ENCODE assay signal across 23 cellular contexts in genomic region chr2:67986258-67986657, GRCh38.
DNase-seq lines count a peak whose midpoint lies in the region; ATAC-seq, FAIRE-seq and TF ChIP-seq lines count a peak whose summit lies in the region.
"Had no signal": no experiment of that assay in that cellular context is flagged by ENCODE, and none has a peak within 500 bp of the region (broad histone marks: within the 10 kb centered on the region; RNA-seq: fewer than 3 reads in every experiment).

No MANE protein-coding gene starts in this region.

- TF ChIP-seq CTCF in HepG2 (CRISPR knock-in tag; IDR thresholded peaks at IDR 0.05) (no peak), right lobe of liver (IDR thresholded peaks at IDR 0.05) (no peak), K562 (IDR thresholded peaks at IDR 0.05 in 2 of 3, conservative IDR thresholded peaks at IDR 0.05 in 1 of 3; ENCODE audit: insufficient read depth in 2 of 3, low read depth in 1 of 3, low read length in 3 of 3) (no peak), thyroid gland (IDR thresholded peaks at IDR 0.05) (no peak)

- CTCF ChIA-PET in HepG2 (lab: Yijun Ruan, JAX; ENCODE audit: low intra/inter-chr PET ratio, low total read pairs) (no interaction called here), K562 (lab: Yijun Ruan, JAX; ENCODE audit: low intra/inter-chr PET ratio) (no interaction called here)

- H3K9ac ChIP-seq in HepG2 (ENCODE audit: insufficient read depth, low read depth, low read length) = no peak overlapping the region
- no peak overlapping the region for H3K9ac ChIP-seq in K562 (ENCODE audit: insufficient read depth in 1 of 2, low read depth in 2 of 2, low read length in 2 of 2)
- H3K9ac ChIP-seq: BLaER1 had no signal

- ATAC-seq in HepG2 (no peak), right lobe of liver (no peak), K562 (no peak)
- ATAC-seq: GM12878 had no signal

- H2AFZ ChIP-seq in HepG2 (ENCODE audit: low read length) = no peak overlapping the region
- H2AFZ ChIP-seq in K562 (ENCODE audit: low read depth, low read length) = no peak overlapping the region

- in situ Hi-C loops in HepG2 (cut with HindIII; ENCODE audit: extremely low pct_ligation_motif_present, low pct_unique_long_range_greater_than_20kb) (no loop called here), K562 (cut with MboI) (no loop called here)

- H3K27ac ChIP-seq in HepG2 (ENCODE audit: extremely low read length, insufficient read depth, low read length) (no peak overlapping the region), right lobe of liver (no peak overlapping the region), K562 (ENCODE audit: extremely low read depth, low read depth, low read length) (no peak overlapping the region), thyroid gland (no peak overlapping the region)
- H3K27ac ChIP-seq: 22Rv1, BLaER1 had no signal

- H3K4me2 ChIP-seq in HepG2 (ENCODE audit: low read depth, low read length) (no peak overlapping the region), K562 (ENCODE audit: insufficient read depth, low read length) (no peak overlapping the region)
- H3K4me2 ChIP-seq: BLaER1 had no signal

- no peaks in the 10 kb centered on the region for H3K9me1 ChIP-seq in K562 (ENCODE audit: control insufficient read depth, insufficient read depth, low read length)

- intact Hi-C loops in HepG2 (cut with micrococcal nuclease; ENCODE audit: unreplicated experiment) = no loop called here
- intact Hi-C loops in right lobe of liver (cut with DNase I) = no loop called here
- intact Hi-C loops in K562 (cut with micrococcal nuclease) = no loop called here
- intact Hi-C loops in thyroid gland (cut with DNase I) = no loop called here

- TF ChIP-seq EP300 in HepG2 (IDR thresholded peaks at IDR 0.05; ENCODE audit: low read depth in 2 of 2, low read length in 2 of 2) (no peak), HepG2 (CRISPR knock-in tag; IDR thresholded peaks at IDR 0.05; ENCODE audit: borderline replicate concordance) (no peak), K562 (IDR thresholded peaks at IDR 0.05; ENCODE audit: low read length) (no peak)

- 38% methylated on average over 2 of the region's 2 CpGs for WGBS in HepG2 (ENCODE audit: low lambda C conversion rate)
- WGBS in right lobe of liver (ENCODE audit: insufficient coverage, low coverage, low lambda C conversion rate, missing lambda C conversion rate) = 55% methylated on average over 2 of the region's 2 CpGs
- WGBS in K562 (ENCODE audit: insufficient coverage, low coverage, missing lambda C conversion rate) = 3% methylated on average over 2 of the region's 2 CpGs
- WGBS in thyroid gland, 2 donors = 89 to 93% methylated on average over 2 of the region's 2 CpGs

- BruUV-seq in HepG2 (replicated peaks; lab: Mats Ljungman, UMichigan) = no TSS peak
- BruUV-seq in K562 (replicated peaks; lab: Mats Ljungman, UMichigan) = no TSS peak

- H3K4me1 ChIP-seq in HepG2 (ENCODE audit: insufficient read depth, low read length) (no peaks in the 10 kb centered on the region), right lobe of liver (no peaks in the 10 kb centered on the region), K562 (replicated peaks in 1 of 2; ENCODE audit: control insufficient read depth in 2 of 2, insufficient read depth in 2 of 2, low read length in 2 of 2) (no peaks in the 10 kb centered on the region), thyroid gland (no peaks in the 10 kb centered on the region)
- H3K4me1 ChIP-seq: BE2C, BLaER1 had no signal

- TF ChIP-seq POLR2A in HepG2 (IDR thresholded peaks at IDR 0.05; ENCODE audit: insufficient read depth in 1 of 2, low read depth in 2 of 2, low read length in 2 of 2) (no peak), right lobe of liver (IDR thresholded peaks at IDR 0.05) (no peak), K562 (conservative IDR thresholded peaks at IDR 0.05) (no peak), thyroid gland (IDR thresholded peaks at IDR 0.05) (no peak)

- POLR2A ChIA-PET in HepG2 (lab: Yijun Ruan, JAX) (no interaction called here), K562 (lab: Yijun Ruan, JAX) (interaction anchor here (0.7 to 1.8 kb wide), 2 partner anchors 12 kb away, joined by 4 read pairs; no protein-coding TSS in a partner anchor)

- TF ChIP-seq RAD21 in HepG2 (CRISPR knock-in tag; IDR thresholded peaks at IDR 0.05) = no peak
- no peak for TF ChIP-seq RAD21 in K562 (CRISPR knock-in tag; conservative IDR thresholded peaks at IDR 0.05 in 1 of 2, IDR thresholded peaks at IDR 0.05 in 1 of 2)

- H3K36me3 ChIP-seq in HepG2 (replicated peaks in 1 of 2; ENCODE audit: control insufficient read depth in 1 of 2, insufficient read depth in 2 of 2, low read length in 2 of 2) = no peaks in the 10 kb centered on the region
- no peaks in the 10 kb centered on the region for H3K36me3 ChIP-seq in right lobe of liver
- H3K36me3 ChIP-seq in K562 (ENCODE audit: control insufficient read depth, insufficient read depth, low read length) = no peaks in the 10 kb centered on the region
- no peaks in the 10 kb centered on the region for H3K36me3 ChIP-seq in thyroid gland
- H3K36me3 ChIP-seq: BE2C, BLaER1 had no signal

- H3K79me2 ChIP-seq in HepG2 (ENCODE audit: insufficient read depth, low read length) (no peaks in the 10 kb centered on the region), K562 (ENCODE audit: control insufficient read depth, insufficient read depth, low read length) (no peaks in the 10 kb centered on the region)

- H3K4me3 ChIP-seq in HepG2 (replicated peaks in 1 of 3; ENCODE audit: insufficient read depth in 1 of 3, low read depth in 2 of 3, low read length in 3 of 3) (no peak overlapping the region), right lobe of liver (no peak overlapping the region), K562 (no peak overlapping the region), thyroid gland (replicated peaks in 1 of 3) (no peak overlapping the region)
- H3K4me3 ChIP-seq: BLaER1, GM12878 had no signal

- peaks cover 2% of the 10 kb centered on the region for H3K9me3 ChIP-seq in HepG2 (ENCODE audit: low read length)
- H3K9me3 ChIP-seq in right lobe of liver = no peaks in the 10 kb centered on the region
- no peaks in the 10 kb centered on the region for H3K9me3 ChIP-seq in K562 (replicated peaks; ENCODE audit: control insufficient read depth, insufficient read depth, low read depth, low read length)
- no peaks in the 10 kb centered on the region for H3K9me3 ChIP-seq in thyroid gland
- H3K9me3 ChIP-seq: BE2C, BLaER1 had no signal

- H3K27me3 ChIP-seq in HepG2 (ENCODE audit: control insufficient read depth in 1 of 2, insufficient read depth in 2 of 2, low read length in 2 of 2) (no peaks in the 10 kb centered on the region), right lobe of liver (no peaks in the 10 kb centered on the region), K562 (ENCODE audit: control insufficient read depth in 2 of 2, insufficient read depth in 2 of 2, low read length in 2 of 2) (no peaks in the 10 kb centered on the region), thyroid gland (no peaks in the 10 kb centered on the region)
- H3K27me3 ChIP-seq: BE2C, BLaER1 had no signal

- DNase-seq in HepG2 (ENCODE audit: low spot score) (no peak), right lobe of liver (no peak), K562 (ENCODE audit: extremely low read depth in 1 of 4, low spot score in 3 of 4) (no peak), hypothalamus (lab: John Stamatoyannopoulos, UW) (no peak), thyroid gland (no peak)
- DNase-seq: ACHN; BE2C; C1 segment of cervical spinal cord; CD4-positive, alpha-beta memory T cell; CD4-positive, CD25-positive, alpha-beta regulatory T cell; CD8-positive, alpha-beta memory T cell; COR-L47; DMS 273 treated with DMSO at 0.1 percent for 48 hours; DMS153; DMS53; DMS79; DND-41; GDM1 had no signal

- FAIRE-seq in HepG2 (lab: Jason Lieb, UNC) = no peak
- no peak for FAIRE-seq in K562 (lab: Jason Lieb, UNC)
- FAIRE-seq: GM12878, GM12892, GM18507 had no signal

- H4K20me1 ChIP-seq in HepG2 (ENCODE audit: insufficient read depth, low read length) = no peaks in the 10 kb centered on the region
- H4K20me1 ChIP-seq in K562 (replicated peaks; ENCODE audit: control insufficient read depth, insufficient read depth, low read length) = no peaks in the 10 kb centered on the region
- H4K20me1 ChIP-seq: BLaER1 had no signal

TF ChIP-seq in HepG2, 621 proteins besides CTCF, POLR2A, EP300 and RAD21:
- TF ChIP-seq MAFF (IDR thresholded peaks at IDR 0.05; ENCODE audit: low read depth, low read length) (peak; percentile 74), MAFK (conservative IDR thresholded peaks at IDR 0.05 in 1 of 2, IDR thresholded peaks at IDR 0.05 in 1 of 2; ENCODE audit: low read length in 2 of 2) (peak; percentile 68 to 88), KAT2B (IDR thresholded peaks at IDR 0.05; ENCODE audit: borderline replicate concordance, low read depth, low read length) (no peak)
TF ChIP-seq in HepG2: peak in this region for 2.

TF ChIP-seq in K562, 482 proteins besides CTCF, POLR2A, EP300 and RAD21 (continues in another document):
- TF ChIP-seq TSC22D4 (tag; IDR thresholded peaks at IDR 0.05) = no peak
- no peak for TF ChIP-seq TARDBP (IDR thresholded peaks at IDR 0.05)
- TF ChIP-seq, protein P1, sequence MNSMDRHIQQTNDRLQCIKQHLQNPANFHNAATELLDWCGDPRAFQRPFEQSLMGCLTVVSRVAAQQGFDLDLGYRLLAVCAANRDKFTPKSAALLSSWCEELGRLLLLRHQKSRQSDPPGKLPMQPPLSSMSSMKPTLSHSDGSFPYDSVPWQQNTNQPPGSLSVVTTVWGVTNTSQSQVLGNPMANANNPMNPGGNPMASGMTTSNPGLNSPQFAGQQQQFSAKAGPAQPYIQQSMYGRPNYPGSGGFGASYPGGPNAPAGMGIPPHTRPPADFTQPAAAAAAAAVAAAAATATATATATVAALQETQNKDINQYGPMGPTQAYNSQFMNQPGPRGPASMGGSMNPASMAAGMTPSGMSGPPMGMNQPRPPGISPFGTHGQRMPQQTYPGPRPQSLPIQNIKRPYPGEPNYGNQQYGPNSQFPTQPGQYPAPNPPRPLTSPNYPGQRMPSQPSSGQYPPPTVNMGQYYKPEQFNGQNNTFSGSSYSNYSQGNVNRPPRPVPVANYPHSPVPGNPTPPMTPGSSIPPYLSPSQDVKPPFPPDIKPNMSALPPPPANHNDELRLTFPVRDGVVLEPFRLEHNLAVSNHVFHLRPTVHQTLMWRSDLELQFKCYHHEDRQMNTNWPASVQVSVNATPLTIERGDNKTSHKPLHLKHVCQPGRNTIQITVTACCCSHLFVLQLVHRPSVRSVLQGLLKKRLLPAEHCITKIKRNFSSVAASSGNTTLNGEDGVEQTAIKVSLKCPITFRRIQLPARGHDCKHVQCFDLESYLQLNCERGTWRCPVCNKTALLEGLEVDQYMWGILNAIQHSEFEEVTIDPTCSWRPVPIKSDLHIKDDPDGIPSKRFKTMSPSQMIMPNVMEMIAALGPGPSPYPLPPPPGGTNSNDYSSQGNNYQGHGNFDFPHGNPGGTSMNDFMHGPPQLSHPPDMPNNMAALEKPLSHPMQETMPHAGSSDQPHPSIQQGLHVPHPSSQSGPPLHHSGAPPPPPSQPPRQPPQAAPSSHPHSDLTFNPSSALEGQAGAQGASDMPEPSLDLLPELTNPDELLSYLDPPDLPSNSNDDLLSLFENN (IDR thresholded peaks at IDR 0.05; ENCODE audit: low read depth in 2 of 2, low read length in 2 of 2) = no peak
- TF ChIP-seq POLR3G (IDR thresholded peaks at IDR 0.05; ENCODE audit: extremely low read depth, insufficient read length, insufficient replicate concordance) = no peak

Comparison
In these comparisons a context has a peak if more than half of its experiments do, and no peak if none do; other contexts are left out.
1. Of the 241 proteins assayed by ChIP-seq in both HepG2 and K562: peak only in HepG2: MAFF and MAFK; only in K562: MAFG; in both: none; in neither: 238.